ENCODE assay signal across 8 cellular contexts in the genomic region with DNA sequence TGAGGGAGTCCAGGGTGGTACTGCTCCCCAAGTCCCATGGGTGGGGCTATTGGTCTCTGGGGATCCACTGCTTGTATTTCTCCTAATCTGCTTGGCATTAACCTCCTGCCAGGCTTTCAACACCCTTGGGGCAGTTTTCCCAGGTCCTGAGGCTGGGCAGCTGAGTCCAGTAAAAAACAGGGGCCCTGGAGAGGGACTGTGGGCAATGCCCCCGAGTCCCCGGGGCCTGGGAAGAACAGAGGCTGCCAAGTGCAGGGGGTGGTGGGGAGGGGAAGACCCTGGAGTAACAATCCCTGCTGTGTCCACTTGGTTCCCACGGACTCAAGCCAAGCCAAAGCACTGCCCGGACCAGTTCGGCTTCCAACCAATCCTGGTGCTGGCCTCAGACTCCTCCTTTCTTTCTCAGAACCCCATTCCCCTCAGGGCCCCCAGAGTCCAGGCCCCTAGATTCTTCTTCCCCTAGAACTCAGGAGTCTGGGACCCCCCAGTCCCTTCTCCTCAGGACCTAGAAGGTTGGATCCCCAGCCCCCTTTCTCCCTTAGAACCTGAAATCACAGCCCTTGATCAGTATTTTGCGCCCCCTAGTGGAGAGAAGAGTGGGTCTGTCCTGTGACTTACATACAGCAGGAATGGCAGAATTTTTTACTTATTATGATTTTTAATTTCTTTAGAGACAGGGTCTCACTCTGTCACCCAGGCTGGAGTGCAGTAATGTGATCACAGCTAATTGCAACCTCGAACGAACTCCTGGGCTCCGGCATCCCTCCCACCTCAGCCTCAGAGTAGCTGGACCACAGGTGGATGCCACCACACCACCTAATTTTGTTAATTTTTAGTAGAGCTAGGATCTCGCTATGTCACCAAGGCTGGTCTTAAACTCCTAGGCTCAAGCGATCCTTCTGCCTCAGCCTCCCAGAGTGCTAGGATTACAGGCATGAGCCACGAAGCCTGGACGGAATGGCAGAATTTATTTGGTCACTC. TPM values are rescaled to one million over a fixed set of nuclear protein-coding genes. Genes with fewer than 3 reads are reported as not detected.
DNase-seq lines count a peak whose midpoint lies in the region; ATAC-seq and TF ChIP-seq lines count a peak whose summit lies in the region.

No MANE protein-coding gene starts in this region.

- peaks cover 9% of the 10 kb centered on the region for H4K20me1 ChIP-seq in hepatocyte (ENCODE audit: insufficient read depth, poor library complexity, severe bottlenecking)

- H3K9me2 ChIP-seq in hepatocyte (replicated peaks; ENCODE audit: insufficient read depth) = no peaks in the 10 kb centered on the region

- H3K4me2 ChIP-seq in hepatocyte = peak overlapping the region; percentile 20

- TF ChIP-seq POLR2A in NB4 (IDR thresholded peaks at IDR 0.05; ENCODE audit: extremely low read depth, insufficient read length) = no peak

- no peaks in the 10 kb centered on the region for H3K27me3 ChIP-seq in GM06990 (replicated peaks; ENCODE audit: control insufficient read depth, insufficient read depth, low read length)
- no peaks in the 10 kb centered on the region for H3K27me3 ChIP-seq in hepatocyte

- no peak for DNase-seq in GM06990 (ENCODE audit: extremely low read depth, insufficient read length)
- DNase-seq in NB4 (ENCODE audit: low read depth) = peak; percentile 76
- peak; percentile 33 for DNase-seq in SKM-1 treated with dmso at 0.1 percent for 144 hours (lab: John Stamatoyannopoulos, UW; ENCODE audit: unreplicated experiment)
- DNase-seq in amniotic stem cell (lab: John Stamatoyannopoulos, UW) = peak; percentile 86
- DNase-seq in hepatocyte (ENCODE audit: low spot score) = peak; percentile 94
- DNase-seq in skeletal muscle cell (ENCODE audit: low read depth) = peak; percentile 43

- H3K4me3 ChIP-seq in GM06990 (replicated peaks; ENCODE audit: low read depth, low read length) (no peak overlapping the region), NB4 (ENCODE audit: low read depth, low read length) (no peak overlapping the region), hepatocyte (no peak overlapping the region), skeletal muscle cell (ENCODE audit: low read depth, low read length) (no peak overlapping the region)

- no peaks in the 10 kb centered on the region for H3K9me3 ChIP-seq in hepatocyte (ENCODE audit: low read depth)

- H3K4me1 ChIP-seq in hepatocyte (ENCODE audit: insufficient read depth) = peaks cover 9% of the 10 kb centered on the region

- H3K36me3 ChIP-seq in GM06990 (ENCODE audit: control insufficient read depth, insufficient read depth, low read length) (no peaks in the 10 kb centered on the region), hepatocyte (replicated peaks; ENCODE audit: insufficient read depth, low read depth) (no peaks in the 10 kb centered on the region)

- WGBS in hepatocyte (ENCODE audit: low lambda C conversion rate, missing lambda C conversion rate) = 58% methylated on average over 13 of the region's 13 CpGs

- H2AFZ ChIP-seq in hepatocyte = no peak overlapping the region

- TF ChIP-seq CTCF in GM06990 (IDR thresholded peaks at IDR 0.05; ENCODE audit: insufficient read depth, low read length, poor library complexity, severe bottlenecking) = peak; percentile 82
- TF ChIP-seq CTCF in NB4 (IDR thresholded peaks at IDR 0.05; ENCODE audit: low read depth, low read length) = peak; percentile 63
- TF ChIP-seq CTCF in hepatocyte (IDR thresholded peaks at IDR 0.05; ENCODE audit: poor library complexity) = peak; percentile 98

- ATAC-seq in GM21825 (IDR thresholded peaks at IDR 0.05; ENCODE audit: unreplicated experiment) (no peak), esophagus mucosa (no peak)

- no peak overlapping the region for H3K27ac ChIP-seq in hepatocyte

- peaks cover 18% of the 10 kb centered on the region for H3K79me2 ChIP-seq in hepatocyte

RNA-seq across cellular contexts. Expression of a gene that starts 3.7 kb away (rescaled TPM):
- total RNA-seq in hepatocyte (41.0 and 49.1 TPM in 2 replicates), esophagus mucosa (69.9 TPM)
- polyA plus RNA-seq in hepatocyte = 89.7 and 93.1 TPM in 2 replicates

RNA-seq across cellular contexts. Expression of a gene that starts 5.6 kb away (rescaled TPM):
- total RNA-seq in hepatocyte (435 and 454 TPM in 2 replicates), esophagus mucosa (0.52 TPM)
- polyA plus RNA-seq in hepatocyte = 603 and 827 TPM in 2 replicates

RNA-seq across cellular contexts. Expression of a gene that starts 9.4 kb away (rescaled TPM):
- not detected in 2 replicates for total RNA-seq in hepatocyte
- polyA plus RNA-seq in hepatocyte = 1.1 TPM in 1 of 2 replicates, not detected in the other
- not detected for total RNA-seq in esophagus mucosa

RNA-seq across cellular contexts. Expression of a gene that starts 37.1 kb away (rescaled TPM):
- total RNA-seq in hepatocyte (330 and 390 TPM in 2 replicates), esophagus mucosa (4.7 TPM)
- polyA plus RNA-seq in hepatocyte = 395 and 606 TPM in 2 replicates

RNA-seq across cellular contexts. Expression of a gene that starts 45.9 kb away (rescaled TPM):
- 3,920 and 3,946 TPM in 2 replicates for total RNA-seq in hepatocyte
- 3,558 and 4,019 TPM in 2 replicates for polyA plus RNA-seq in hepatocyte
- 5.7 TPM for total RNA-seq in esophagus mucosa

Comparison
In these comparisons a context has a peak if more than half of its experiments do, and no peak if none do; other contexts are left out.
1. RNA of a gene that starts 5.6 kb away (total RNA-seq): 435 to 454 TPM in hepatocyte; 0.52 TPM in esophagus mucosa (single experiment); every median in the first group is over 100 times any median in the second.
2. Peak in every context shown above with its lines, with median percentiles within 50 percentile points of each other: CTCF ChIP-seq.